1 cellular context compared by ENCODE assay signal in genomic region chr16:31086629-31086906, GRCh38.
TF ChIP-seq lines count a peak whose summit lies in the region.

No MANE protein-coding gene starts in this region.

TF ChIP-seq in HepG2, 621 proteins besides CTCF, POLR2A, EP300 and RAD21:
- no peak for TF ChIP-seq ZNF792 (CRISPR knock-in tag; IDR thresholded peaks at IDR 0.05)
- no peak for TF ChIP-seq SMAD3 (CRISPR knock-in tag; IDR thresholded peaks at IDR 0.05)
- no peak for TF ChIP-seq ZNF292 (CRISPR knock-in tag; IDR thresholded peaks at IDR 0.05; ENCODE audit: borderline replicate concordance, low read depth)
- peak; percentile 4 for TF ChIP-seq HNRNPLL (IDR thresholded peaks at IDR 0.05; ENCODE audit: low read depth, low read length, poor library complexity, severe bottlenecking)
- TF ChIP-seq ZNF333 (CRISPR knock-in tag; IDR thresholded peaks at IDR 0.05; ENCODE audit: borderline replicate concordance): no peak
- TF ChIP-seq, protein P1, sequence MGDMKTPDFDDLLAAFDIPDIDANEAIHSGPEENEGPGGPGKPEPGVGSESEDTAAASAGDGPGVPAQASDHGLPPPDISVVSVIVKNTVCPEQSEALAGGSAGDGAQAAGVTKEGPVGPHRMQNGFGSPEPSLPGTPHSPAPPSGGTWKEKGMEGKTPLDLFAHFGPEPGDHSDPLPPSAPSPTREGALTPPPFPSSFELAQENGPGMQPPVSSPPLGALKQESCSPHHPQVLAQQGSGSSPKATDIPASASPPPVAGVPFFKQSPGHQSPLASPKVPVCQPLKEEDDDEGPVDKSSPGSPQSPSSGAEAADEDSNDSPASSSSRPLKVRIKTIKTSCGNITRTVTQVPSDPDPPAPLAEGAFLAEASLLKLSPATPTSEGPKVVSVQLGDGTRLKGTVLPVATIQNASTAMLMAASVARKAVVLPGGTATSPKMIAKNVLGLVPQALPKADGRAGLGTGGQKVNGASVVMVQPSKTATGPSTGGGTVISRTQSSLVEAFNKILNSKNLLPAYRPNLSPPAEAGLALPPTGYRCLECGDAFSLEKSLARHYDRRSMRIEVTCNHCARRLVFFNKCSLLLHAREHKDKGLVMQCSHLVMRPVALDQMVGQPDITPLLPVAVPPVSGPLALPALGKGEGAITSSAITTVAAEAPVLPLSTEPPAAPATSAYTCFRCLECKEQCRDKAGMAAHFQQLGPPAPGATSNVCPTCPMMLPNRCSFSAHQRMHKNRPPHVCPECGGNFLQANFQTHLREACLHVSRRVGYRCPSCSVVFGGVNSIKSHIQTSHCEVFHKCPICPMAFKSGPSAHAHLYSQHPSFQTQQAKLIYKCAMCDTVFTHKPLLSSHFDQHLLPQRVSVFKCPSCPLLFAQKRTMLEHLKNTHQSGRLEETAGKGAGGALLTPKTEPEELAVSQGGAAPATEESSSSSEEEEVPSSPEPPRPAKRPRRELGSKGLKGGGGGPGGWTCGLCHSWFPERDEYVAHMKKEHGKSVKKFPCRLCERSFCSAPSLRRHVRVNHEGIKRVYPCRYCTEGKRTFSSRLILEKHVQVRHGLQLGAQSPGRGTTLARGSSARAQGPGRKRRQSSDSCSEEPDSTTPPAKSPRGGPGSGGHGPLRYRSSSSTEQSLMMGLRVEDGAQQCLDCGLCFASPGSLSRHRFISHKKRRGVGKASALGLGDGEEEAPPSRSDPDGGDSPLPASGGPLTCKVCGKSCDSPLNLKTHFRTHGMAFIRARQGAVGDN (CRISPR knock-in tag; IDR thresholded peaks at IDR 0.05): 0 out of 2 replicates have a peak, but pooled peaks have one; percentile 19
- no peak for TF ChIP-seq MYNN (CRISPR knock-in tag; IDR thresholded peaks at IDR 0.05; ENCODE audit: low read depth)
- no peak for TF ChIP-seq ZNF878 (CRISPR knock-in tag; IDR thresholded peaks at IDR 0.05)
- TF ChIP-seq ZNF556 (CRISPR knock-in tag; IDR thresholded peaks at IDR 0.05; ENCODE audit: borderline replicate concordance): no peak
- no peak for TF ChIP-seq ESRRA (CRISPR knock-in tag; IDR thresholded peaks at IDR 0.05; ENCODE audit: low read depth)
